Comparison of ENCODE assay signal across 3 cellular contexts in genomic region chr5:11455505-11455904, GRCh38.
"Had no signal": no experiment of that assay in that cellular context is flagged by ENCODE, and none has a peak within 500 bp of the region (broad histone marks: within the 10 kb centered on the region; RNA-seq: fewer than 3 reads in every experiment).

No MANE protein-coding gene starts in this region.

- H3K4me3 ChIP-seq: GM12878 had no signal

- DNase-seq: GDM1, GF-D8 had no signal
